22 cellular contexts compared by ENCODE assay signal in genomic region chr4:177124436-177124835, GRCh38.
"Had no signal": no experiment of that assay in that cellular context is flagged by ENCODE, and none has a peak within 500 bp of the region (broad histone marks: within the 10 kb centered on the region; RNA-seq: fewer than 3 reads in every experiment).

No MANE protein-coding gene starts in this region.

- ATAC-seq: esophagus mucosa; left colon; left ventricle myocardium superior; stimulated activated naive B cell treated with anti-CD40 and anti-IgM and Interleukin-4, amounts not matched to agents 10 μg/mL and 1 μg/mL and 100 μg/mL, for 72 hours; stimulated activated naive CD8-positive, alpha-beta T cell treated with anti-CD3 and anti-CD28 coated beads, Interleukin-15, amount 100 ng/mL, for 72 hours had no signal

- H3K27me3 ChIP-seq: hepatocyte, neutrophil, sigmoid colon, testis, tibial nerve had no signal

- H2AFZ ChIP-seq: hepatocyte had no signal

- H3K4me1 ChIP-seq: sigmoid colon, testis, tibial nerve had no signal

- H3K27ac ChIP-seq: coronary artery, hepatocyte, neutrophil, sigmoid colon, skin epidermis, testis had no signal

- H3K36me3 Mint-ChIP-seq: naive B cell had no signal

- H3K9me3 ChIP-seq: testis had no signal

- H3K4me3 ChIP-seq: coronary artery, hepatocyte, lung, sigmoid colon, skin epidermis, testis, tibial nerve had no signal

- H3K4me2 ChIP-seq: hepatocyte had no signal

- H3K27me3 Mint-ChIP-seq: naive B cell; stimulated activated naive B cell treated with anti-CD40 and anti-IgM and Interleukin-4, amounts not matched to agents 10 μg/mL and 1 μg/mL and 100 μg/mL, for 72 hours; stimulated activated naive CD8-positive, alpha-beta T cell treated with anti-CD3 and anti-CD28 coated beads, Interleukin-15, amount 100 ng/mL, for 72 hours had no signal

- H3K4me1 Mint-ChIP-seq: endodermal cell; naive B cell; nephron; stimulated activated naive B cell treated with anti-CD40 and anti-IgM and Interleukin-4, amounts not matched to agents 10 μg/mL and 1 μg/mL and 100 μg/mL, for 72 hours; stimulated activated naive CD8-positive, alpha-beta T cell treated with anti-CD3 and anti-CD28 coated beads, Interleukin-15, amount 100 ng/mL, for 72 hours had no signal

- H3K4me3 Mint-ChIP-seq: endodermal cell; nephron; stimulated activated naive B cell treated with anti-CD40 and anti-IgM and Interleukin-4, amounts not matched to agents 10 μg/mL and 1 μg/mL and 100 μg/mL, for 72 hours; stimulated activated naive CD8-positive, alpha-beta T cell treated with anti-CD3 and anti-CD28 coated beads, Interleukin-15, amount 100 ng/mL, for 72 hours had no signal

- DNase-seq: effector CD4-positive, alpha-beta T cell; endodermal cell; foreskin fibroblast; left colon; left ventricle myocardium superior; mesendoderm; naive B cell; posterior cingulate gyrus; sigmoid colon; stimulated activated CD4-positive, alpha-beta T cell treated with anti-CD3 and anti-CD28 coated beads, Interleukin-2, amount 100 ng/mL, for 24 hours; stimulated activated CD4-positive, alpha-beta T cell treated with anti-CD3 and anti-CD28 coated beads, Interleukin-4, amount 100 ng/mL, for 4 hours; stimulated activated naive B cell treated with anti-CD40 and anti-IgM and Interleukin-4, amounts not matched to agents 10 μg/mL and 1 μg/mL and 100 μg/mL, for 72 hours; stimulated activated naive CD8-positive, alpha-beta T cell treated with anti-CD3 and anti-CD28 coated beads, Interleukin-15, amount 100 ng/mL, for 72 hours; testis had no signal

- H3K79me2 ChIP-seq: hepatocyte had no signal

- H3K36me3 ChIP-seq: neutrophil, sigmoid colon, tibial nerve had no signal

- H3K27ac Mint-ChIP-seq: endodermal cell; nephron; stimulated activated naive B cell treated with anti-CD40 and anti-IgM and Interleukin-4, amounts not matched to agents 10 μg/mL and 1 μg/mL and 100 μg/mL, for 72 hours; stimulated activated naive CD8-positive, alpha-beta T cell treated with anti-CD3 and anti-CD28 coated beads, Interleukin-15, amount 100 ng/mL, for 72 hours had no signal
